Comparison of ENCODE assay signal across 8 cellular contexts in genomic region chr1:16055613-16056520, GRCh38. TPM values are rescaled to one million over a fixed set of nuclear protein-coding genes. Genes with fewer than 3 reads are reported as not detected.
DNase-seq lines count a peak whose midpoint lies in the region; ATAC-seq lines count a peak whose summit lies in the region.

No MANE protein-coding gene starts in this region.

- ATAC-seq in HG03108 (IDR thresholded peaks at IDR 0.05; ENCODE audit: unreplicated experiment), result peak; percentile 51
- peak; percentile 94 for ATAC-seq in left lobe of liver
- ATAC-seq in HG03521 (IDR thresholded peaks at IDR 0.05; ENCODE audit: unreplicated experiment), result no peak

- peak; percentile 96 for DNase-seq in G401 (ENCODE audit: low spot score)
- DNase-seq in NCI-H510A (lab: John Stamatoyannopoulos, UW), result peak; percentile 97
- peak; percentile 80 to 91 for DNase-seq in activated CD4-positive, alpha-beta T cell treated with anti-CD3 and anti-CD28 coated beads for 24 hours (ENCODE audit: low read depth in 2 of 2)
- DNase-seq in cerebellum (ENCODE audit: low spot score), result peak; percentile 95
- DNase-seq in left lobe of liver (ENCODE audit: low spot score), result peak; percentile 83
- peak; percentile 85 to 86 for DNase-seq in stimulated activated CD4-positive, alpha-beta T cell treated with anti-CD3 and anti-CD28 coated beads, Interleukin-4, amount 100 ng/mL, for 4 hours

- in situ Hi-C loops in G401 (cut with HindIII; ENCODE audit: low sequenced_read_pairs), result no loop called here

RNA-seq across cellular contexts. Expression of gene CLCNKB, which starts 12.3 kb away (rescaled TPM):
- 1.3 TPM in 1 of 2 replicates, not detected in the other for total RNA-seq in G401 (2014; rRNA removed; shearing (Covaris generic))
- 0.45 TPM for total RNA-seq in cerebellum
- not detected for total RNA-seq in left lobe of liver

RNA-seq across cellular contexts. Expression of gene FAM131C, which starts 17.6 kb away (rescaled TPM):
- 0.88 and 1.3 TPM in 2 replicates for total RNA-seq in G401 (2014; rRNA removed; shearing (Covaris generic))
- total RNA-seq in cerebellum (1.8 TPM), left lobe of liver (not detected)

RNA-seq across cellular contexts. Expression of gene CLCNKA, which starts 34.0 kb away (rescaled TPM):
- total RNA-seq in G401 (2014; rRNA removed; shearing (Covaris generic)), result 0.31 and 1.1 TPM in 2 replicates
- total RNA-seq in cerebellum (not detected), left lobe of liver (0.08 TPM)

RNA-seq across cellular contexts. Expression of gene HSPB7, which starts 38.0 kb away (rescaled TPM):
- total RNA-seq in G401 (2014; rRNA removed; shearing (Covaris generic)), result 3.2 and 7.1 TPM in 2 replicates
- total RNA-seq in cerebellum (0.36 TPM), left lobe of liver (1.2 TPM)

RNA-seq across cellular contexts. Expression of gene SRARP, which starts 51.8 kb away (rescaled TPM):
- not detected in 2 replicates for total RNA-seq in G401 (2014; rRNA removed; shearing (Covaris generic))
- total RNA-seq in cerebellum (0.82 TPM), left lobe of liver (not detected)
